ENCODE assay signal across 7 cellular contexts in the genomic region with DNA sequence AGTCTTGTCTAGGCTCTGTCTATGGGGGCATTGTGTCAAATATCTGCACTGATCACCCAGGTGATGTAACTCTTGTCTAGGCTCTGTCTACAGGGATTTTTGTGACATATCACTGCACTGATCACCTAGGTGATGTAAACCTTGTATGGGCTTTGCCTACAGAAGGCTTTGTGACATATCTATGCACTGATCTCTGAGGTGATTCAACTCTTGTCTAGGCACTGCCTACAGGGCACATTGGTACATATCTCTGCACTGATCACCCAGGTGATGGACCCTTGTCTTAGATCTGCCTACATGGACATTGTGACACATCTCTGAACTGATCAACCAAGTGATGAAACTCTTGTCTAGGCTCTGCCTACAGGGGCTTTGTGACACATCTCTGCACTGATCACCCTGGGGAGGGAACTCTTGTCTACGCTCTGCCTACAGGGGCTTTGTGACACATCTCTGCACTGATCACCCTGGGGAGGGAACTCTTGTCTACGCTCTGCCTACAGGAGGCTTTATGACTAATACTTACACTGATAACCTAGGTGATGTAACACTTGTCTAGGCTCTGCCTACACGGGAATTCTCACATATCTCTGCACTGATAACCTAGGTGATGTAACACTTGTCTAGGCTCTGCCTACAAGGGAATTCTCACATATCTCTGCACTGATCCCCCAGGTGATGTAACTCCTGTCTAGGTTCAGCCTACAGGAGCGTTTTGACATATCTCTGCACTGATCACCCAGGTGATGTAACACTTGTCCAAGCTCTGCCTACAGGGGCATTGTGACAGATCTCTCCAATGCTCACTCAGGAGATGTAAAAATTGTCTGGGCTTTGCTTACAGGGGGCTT. TPM values are rescaled to one million over a fixed set of nuclear protein-coding genes. Genes with fewer than 3 reads are reported as not detected.
DNase-seq lines count a peak whose midpoint lies in the region; ATAC-seq, FAIRE-seq and TF ChIP-seq lines count a peak whose summit lies in the region.
"Not testable (repeated sequence)": the region's sequence is repeated elsewhere in the genome, so short reads cannot be mapped to it uniquely, and the experiment has no call there.

No MANE protein-coding gene starts in this region.

- in situ Hi-C loops in K562 (cut with MboI), result not testable (repeated sequence)

- 9% methylated on average over 4 of the region's 4 CpGs for whole genome bisulfite sequencing in K562 (ENCODE audit: insufficient coverage, low coverage, missing lambda C conversion rate)

- H3K79me2 ChIP-seq in K562 (ENCODE audit: control insufficient read depth, insufficient read depth, low read length), result not testable (repeated sequence)

- intact Hi-C loops in K562 (cut with micrococcal nuclease), result loop anchor here (5.0 kb wide), 1 partner anchor 47 kb away; a partner anchor contains a TSS
- intact Hi-C loops in head of caudate nucleus (cut with DNase I), result not testable (repeated sequence)

- peaks cover 32% of the 10 kb centered on the region for H3K9me3 Mint-ChIP-seq in T-helper 2 cell treated with Interferon-gamma antibody and Interleukin-4, amounts not matched to agents 5 μg/mL and 100 μg/mL, for 36 hours
- peaks cover 18% of the 10 kb centered on the region for H3K9me3 Mint-ChIP-seq in activated T-cell treated with anti-CD3 and anti-CD28 coated beads, Interleukin-2, amount 50 U/mL, for 4 hours
- H3K9me3 Mint-ChIP-seq in naive thymus-derived CD8-positive, alpha-beta T cell, result peaks cover 15 to 41% (median 34%) of the 10 kb centered on the region in 9 donors

- not testable (repeated sequence) for H3K36me3 ChIP-seq in K562 (ENCODE audit: control insufficient read depth, insufficient read depth, low read length)

- not testable (repeated sequence) for H3K9ac ChIP-seq in K562 (ENCODE audit: insufficient read depth in 1 of 2, low read depth in 2 of 2, low read length in 2 of 2)

- H3K27ac ChIP-seq in K562 (ENCODE audit: extremely low read depth, low read depth, low read length), result not testable (repeated sequence)

- H3K4me3 ChIP-seq in K562, result not testable (repeated sequence)

- H3K27ac Mint-ChIP-seq in T-helper 2 cell treated with Interferon-gamma antibody and Interleukin-4, amounts not matched to agents 5 μg/mL and 100 μg/mL, for 36 hours, result not testable (repeated sequence)
- H3K27ac Mint-ChIP-seq in naive thymus-derived CD8-positive, alpha-beta T cell, result peak overlapping the region; percentile 83 to 97 (median 94)

- TF ChIP-seq EP300 in K562 (IDR thresholded peaks at IDR 0.05; ENCODE audit: low read length), result not testable (repeated sequence)

- DNase-seq in ELR (ENCODE audit: low read depth), result peak; percentile 32
- peak; percentile 52 for DNase-seq in T-helper 2 cell treated with Interferon-gamma antibody and Interleukin-4, amounts not matched to agents 5 μg/mL and 100 μg/mL, for 36 hours (ENCODE audit: low spot score)
- DNase-seq in activated T-cell treated with anti-CD3 and anti-CD28 coated beads, Interleukin-2, amount 50 U/mL, for 4 hours, result peak; percentile 41
- DNase-seq in K562 (ENCODE audit: extremely low read depth in 1 of 4, low spot score in 3 of 4), result not testable (repeated sequence)
- peak in 23 of 42 donors; percentile 5 to 63 (median 39) for DNase-seq in head of caudate nucleus
- DNase-seq in naive thymus-derived CD8-positive, alpha-beta T cell, result peak in 4 of 10 donors; percentile 10 to 69 (median 16)
- peak; percentile 33 for DNase-seq in stimulated activated CD4-positive, alpha-beta T cell treated with anti-CD3 and anti-CD28 coated beads, Interleukin-4, amount 100 ng/mL, for 1 hour

- peak in 1 of 2 experiments; percentile 15; a peak in 2 of 4 replicates for TF ChIP-seq RAD21 in K562 (CRISPR knock-in tag; conservative IDR thresholded peaks at IDR 0.05 in 1 of 2, IDR thresholded peaks at IDR 0.05 in 1 of 2)

- H3K9me3 ChIP-seq in K562 (replicated peaks; ENCODE audit: control insufficient read depth, insufficient read depth, low read depth, low read length), result not testable (repeated sequence)

- H3K4me3 Mint-ChIP-seq in T-helper 2 cell treated with Interferon-gamma antibody and Interleukin-4, amounts not matched to agents 5 μg/mL and 100 μg/mL, for 36 hours, result peak overlapping the region; percentile 84
- H3K4me3 Mint-ChIP-seq in activated T-cell treated with anti-CD3 and anti-CD28 coated beads, Interleukin-2, amount 50 U/mL, for 4 hours, result peak overlapping the region; percentile 75
- peak overlapping the region in 8 of 10 donors; percentile 81 to 91 (median 85) for H3K4me3 Mint-ChIP-seq in naive thymus-derived CD8-positive, alpha-beta T cell

- H4K20me1 ChIP-seq in K562 (replicated peaks; ENCODE audit: control insufficient read depth, insufficient read depth, low read length), result not testable (repeated sequence)

- not testable (repeated sequence) for TF ChIP-seq CTCF in K562 (IDR thresholded peaks at IDR 0.05 in 2 of 3, conservative IDR thresholded peaks at IDR 0.05 in 1 of 3; ENCODE audit: insufficient read depth in 2 of 3, low read depth in 1 of 3, low read length in 3 of 3)

- TF ChIP-seq POLR2A in K562 (conservative IDR thresholded peaks at IDR 0.05), result not testable (repeated sequence)

- not testable (repeated sequence) for H3K27me3 Mint-ChIP-seq in T-helper 2 cell treated with Interferon-gamma antibody and Interleukin-4, amounts not matched to agents 5 μg/mL and 100 μg/mL, for 36 hours (ENCODE audit: low read depth); activated T-cell treated with anti-CD3 and anti-CD28 coated beads, Interleukin-2, amount 50 U/mL, for 4 hours (ENCODE audit: low read depth); naive thymus-derived CD8-positive, alpha-beta T cell

- POLR2A ChIA-PET in K562 (lab: Yijun Ruan, JAX), result not testable (repeated sequence)
- POLR2A ChIA-PET in naive thymus-derived CD8-positive, alpha-beta T cell (lab: Charles Lee), result interaction anchor here (1.2 kb wide), 1 partner anchor 48 kb away, joined by 3 read pairs; a partner anchor contains a TSS

- H2AFZ ChIP-seq in K562 (ENCODE audit: low read depth, low read length), result not testable (repeated sequence)

- H3K9me1 ChIP-seq in K562 (ENCODE audit: control insufficient read depth, insufficient read depth, low read length), result not testable (repeated sequence)

- CTCF ChIA-PET in K562 (lab: Yijun Ruan, JAX; ENCODE audit: low intra/inter-chr PET ratio), result not testable (repeated sequence)

- ATAC-seq in activated T-cell treated with anti-CD3 and anti-CD28 coated beads, Interleukin-2, amount 50 U/mL, for 4 hours, result peak in 1 of 2 donors; percentile 25
- ATAC-seq in K562; naive thymus-derived CD8-positive, alpha-beta T cell: not testable (repeated sequence)

- H3K36me3 Mint-ChIP-seq in T-helper 2 cell treated with Interferon-gamma antibody and Interleukin-4, amounts not matched to agents 5 μg/mL and 100 μg/mL, for 36 hours (ENCODE audit: low read depth); activated T-cell treated with anti-CD3 and anti-CD28 coated beads, Interleukin-2, amount 50 U/mL, for 4 hours (ENCODE audit: insufficient read depth): not testable (repeated sequence)
- H3K36me3 Mint-ChIP-seq in naive thymus-derived CD8-positive, alpha-beta T cell, result peaks cover 0 to 15% (median 3%) of the 10 kb centered on the region in 3 donors

- not testable (repeated sequence) for BruUV-seq in K562 (replicated peaks; lab: Mats Ljungman, UMichigan)

- H3K4me1 ChIP-seq in K562 (replicated peaks in 1 of 2; ENCODE audit: control insufficient read depth in 2 of 2, insufficient read depth in 2 of 2, low read length in 2 of 2), result not testable (repeated sequence)

- not testable (repeated sequence) for FAIRE-seq in K562 (lab: Jason Lieb, UNC)

- H3K27me3 ChIP-seq in K562 (ENCODE audit: control insufficient read depth in 2 of 2, insufficient read depth in 2 of 2, low read length in 2 of 2), result not testable (repeated sequence)

- not testable (repeated sequence) for H3K4me2 ChIP-seq in K562 (ENCODE audit: insufficient read depth, low read length)

- H3K4me1 Mint-ChIP-seq in T-helper 2 cell treated with Interferon-gamma antibody and Interleukin-4, amounts not matched to agents 5 μg/mL and 100 μg/mL, for 36 hours (ENCODE audit: low read depth); activated T-cell treated with anti-CD3 and anti-CD28 coated beads, Interleukin-2, amount 50 U/mL, for 4 hours (ENCODE audit: low read depth): not testable (repeated sequence)
- H3K4me1 Mint-ChIP-seq in naive thymus-derived CD8-positive, alpha-beta T cell, result peaks cover 8 to 21% (median 9%) of the 10 kb centered on the region in 4 donors

TF ChIP-seq in K562, 482 proteins besides CTCF, POLR2A, EP300 and RAD21 (continues in another document):
- TF ChIP-seq NCOR1 (IDR thresholded peaks at IDR 0.05), result peak; percentile 65; the same call in 1 of the 2 replicates

RNA-seq across cellular contexts. Expression of a gene that starts 47.8 kb away (rescaled TPM):
- total RNA-seq in activated T-cell treated with anti-CD3 and anti-CD28 coated beads, Interleukin-2, amount 50 U/mL, for 4 hours, result 100 to 1,000 TPM; 109 to 118 (median 115) TPM
- 31.1 and 120 TPM in 2 replicates for total RNA-seq in K562 (2011; cell fraction: chromatin; rRNA removed; ENCODE audit: low replicate concordance)
- total RNA-seq in K562 (2011; cell fraction: nucleolus; rRNA removed), result 14.7 and 20.5 TPM in 2 replicates
- total RNA-seq in K562 (2011; cell fraction: nucleoplasm; rRNA removed), result 38.9 and 53.7 TPM in 2 replicates
- total RNA-seq in K562 (2014; rRNA removed) (18.7 and 20.5 TPM in 2 replicates), K562 (2014; rRNA removed; fragmentation: Illumina TruSeq; extraction: Trizol) (34.3 and 37.5 TPM in 2 replicates), K562 (2015; rRNA removed; fragmentation: Illumina TruSeq; extraction: Trizol) (25.7 and 28.3 TPM in 2 replicates), K562 (2021) (114 and 122 TPM in 2 replicates)
- polyA plus RNA-seq in K562 (2011; rRNA removed) (56.5 and 63.9 TPM in 2 replicates), K562 (2014; fragmentation: Illumina TruSeq; extraction: Trizol) (124 and 129 TPM in 2 replicates), K562 (2014; fragmentation: Nextera tagmentation; extraction: Ambion mirVana) (10 to 100 TPM; 34.4 to 40.3 TPM), K562 (2014; rRNA removed) (44.6 and 67.2 TPM in 2 replicates)
- 10.5 and 22.7 TPM in 2 replicates for polyA plus RNA-seq in K562 (2011; cell fraction: cytosol; rRNA removed)
- 24.4 and 57.0 TPM in 2 replicates for polyA plus RNA-seq in K562 (2011; cell fraction: nucleus; rRNA removed)
- 63.7 and 85.9 TPM in 2 replicates for polyA plus RNA-seq in K562 (2012)
- 35.5 and 64.2 TPM in 2 replicates for polyA minus RNA-seq in K562 (2011; rRNA and poly(A)+ RNA removed)
- 51.2 and 61.3 TPM in 2 replicates for polyA minus RNA-seq in K562 (2011; cell fraction: cytosol; rRNA and poly(A)+ RNA removed)
- 13.6 and 32.7 TPM in 2 replicates for polyA minus RNA-seq in K562 (2011; cell fraction: nucleus; rRNA and poly(A)+ RNA removed)
- 10 to 100 TPM; 49.3 to 58.8 TPM for total RNA-seq in naive thymus-derived CD8-positive, alpha-beta T cell
- polyA plus RNA-seq in naive thymus-derived CD8-positive, alpha-beta T cell, result 10 to 100 TPM; 38.0 to 39.0 (median 38.9) TPM
